15 cellular contexts compared by ENCODE assay signal in genomic region chr3:126440709-126440995, GRCh38. TPM values are rescaled to one million over a fixed set of nuclear protein-coding genes. Genes with fewer than 3 reads are reported as not detected.
"Had no signal": no experiment of that assay in that cellular context is flagged by ENCODE, and none has a peak within 500 bp of the region (broad histone marks: within the 10 kb centered on the region; RNA-seq: fewer than 3 reads in every experiment).

No MANE protein-coding gene starts in this region.

- H3K9me3 Mint-ChIP-seq: activated T-cell treated with anti-CD3 and anti-CD28 coated beads, Interleukin-2, amount 50 U/mL, for 24 hours; dendritic cell treated with granulocyte-macrophage colony-stimulating factor and Interleukin-4, amounts not matched to agents 40 ng/mL and 50 ng/mL, for 4 days; naive thymus-derived CD8-positive, alpha-beta T cell; T-helper 2 cell treated with Interferon-gamma antibody and Interleukin-4, amounts not matched to agents 5 μg/mL and 100 μg/mL, for 36 hours; type B pancreatic cell had no signal

- H3K4me1 Mint-ChIP-seq: activated CD8-positive, alpha-beta memory T cell treated with anti-CD3 and anti-CD28 coated beads, Interleukin-2, amount 10 ng/mL, durations not matched to agents 7 days and 5 days had no signal

- H3K27ac ChIP-seq: skin epidermis had no signal

- ATAC-seq: activated CD8-positive, alpha-beta memory T cell treated with anti-CD3 and anti-CD28 coated beads, Interleukin-2, amount 10 ng/mL, durations not matched to agents 7 days and 5 days; naive thymus-derived CD8-positive, alpha-beta T cell had no signal

- H3K4me3 Mint-ChIP-seq: activated CD8-positive, alpha-beta memory T cell treated with anti-CD3 and anti-CD28 coated beads, Interleukin-2, amount 10 ng/mL, durations not matched to agents 7 days and 5 days; activated T-cell treated with anti-CD3 and anti-CD28 coated beads, Interleukin-2, amount 50 U/mL, for 24 hours; dendritic cell treated with granulocyte-macrophage colony-stimulating factor and Interleukin-4, amounts not matched to agents 40 ng/mL and 50 ng/mL, for 4 days; T-helper 2 cell treated with Interferon-gamma antibody and Interleukin-4, amounts not matched to agents 5 μg/mL and 100 μg/mL, for 36 hours; type B pancreatic cell had no signal

- H3K27me3 Mint-ChIP-seq: activated CD8-positive, alpha-beta memory T cell treated with anti-CD3 and anti-CD28 coated beads, Interleukin-2, amount 10 ng/mL, durations not matched to agents 7 days and 5 days; activated T-cell treated with anti-CD3 and anti-CD28 coated beads, Interleukin-2, amount 50 U/mL, for 24 hours; dendritic cell treated with granulocyte-macrophage colony-stimulating factor and Interleukin-4, amounts not matched to agents 40 ng/mL and 50 ng/mL, for 4 days; naive thymus-derived CD8-positive, alpha-beta T cell; type B pancreatic cell had no signal

- H3K36me3 Mint-ChIP-seq: activated CD8-positive, alpha-beta memory T cell treated with anti-CD3 and anti-CD28 coated beads, Interleukin-2, amount 10 ng/mL, durations not matched to agents 7 days and 5 days had no signal

- H3K27ac Mint-ChIP-seq: activated CD8-positive, alpha-beta memory T cell treated with anti-CD3 and anti-CD28 coated beads, Interleukin-2, amount 10 ng/mL, durations not matched to agents 7 days and 5 days; activated T-cell treated with anti-CD3 and anti-CD28 coated beads, Interleukin-2, amount 50 U/mL, for 24 hours; dendritic cell treated with granulocyte-macrophage colony-stimulating factor and Interleukin-4, amounts not matched to agents 40 ng/mL and 50 ng/mL, for 4 days; T-helper 2 cell treated with Interferon-gamma antibody and Interleukin-4, amounts not matched to agents 5 μg/mL and 100 μg/mL, for 36 hours; type B pancreatic cell had no signal

- DNase-seq: activated CD4-positive, alpha-beta T cell treated with anti-CD3 and anti-CD28 coated beads for 1 hour; activated CD4-positive, alpha-beta T cell treated with anti-CD3 and anti-CD28 coated beads, Interleukin-2, amount 50 U/mL, for 48 hours; activated CD8-positive, alpha-beta memory T cell treated with anti-CD3 and anti-CD28 coated beads, Interleukin-2, amount 10 ng/mL, durations not matched to agents 7 days and 5 days; activated T-cell treated with anti-CD3 and anti-CD28 coated beads, Interleukin-2, amount 50 U/mL, for 24 hours; anterior cingulate cortex; stimulated activated naive CD4-positive, alpha-beta T cell treated with Interleukin-2 at 50 U/mL for 16 hours; SW 1271 had no signal

- H3K4me3 ChIP-seq: lung, skin epidermis had no signal

RNA-seq across cellular contexts. Expression of gene CFAP100, which starts 45.9 kb away (rescaled TPM):
- total RNA-seq: activated CD8-positive, alpha-beta memory T cell treated with anti-CD3 and anti-CD28 coated beads, Interleukin-2, amount 10 ng/mL, durations not matched to agents 7 days and 5 days; epithelial cell of proximal tubule; naive thymus-derived CD8-positive, alpha-beta T cell; SK-MEL-5 had no signal
- polyA plus RNA-seq: naive thymus-derived CD8-positive, alpha-beta T cell had no signal
